ENCODE assay signal across 8 cellular contexts in the genomic region with DNA sequence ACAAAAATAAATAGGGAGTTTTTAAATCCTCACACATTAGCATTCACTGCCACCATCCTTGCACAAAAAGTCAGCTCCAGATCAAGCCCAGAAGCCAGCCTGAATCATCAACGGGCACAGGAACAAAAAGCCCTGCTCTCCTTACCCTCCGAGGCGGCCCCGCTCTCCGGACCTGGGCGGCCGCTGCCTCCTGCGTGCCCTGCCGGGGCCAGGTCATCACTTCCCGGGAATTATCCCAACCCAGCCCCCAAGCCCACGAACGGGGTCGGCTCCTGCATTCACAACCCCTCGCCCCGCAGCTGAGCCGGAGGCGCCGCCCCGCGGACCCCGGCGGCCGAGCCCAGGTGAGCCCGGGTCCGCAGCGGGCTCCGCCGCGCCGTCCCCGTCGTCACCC. TPM values are rescaled to one million over a fixed set of nuclear protein-coding genes. Genes with fewer than 3 reads are reported as not detected.
DNase-seq lines count a peak whose midpoint lies in the region; ATAC-seq and TF ChIP-seq lines count a peak whose summit lies in the region.

No MANE protein-coding gene starts in this region.

- no peaks in the 10 kb centered on the region for H3K9me3 ChIP-seq in SU-DHL-6 (ENCODE audit: insufficient read depth, low read length)

- peaks cover 3% of the 10 kb centered on the region for H3K4me1 ChIP-seq in rectal smooth muscle tissue (ENCODE audit: control insufficient read depth, insufficient read depth, low read length)

- H3K27ac ChIP-seq in SU-DHL-6 (ENCODE audit: low read depth, low read length) (no peak overlapping the region; the same call in 1 of the 2 replicates), rectal smooth muscle tissue (ENCODE audit: low read depth, low read length) (peak overlapping the region; percentile 92)

- TF ChIP-seq CTCF in SU-DHL-6 (IDR thresholded peaks at IDR 0.05; ENCODE audit: insufficient read depth, low read length, poor library complexity, severe bottlenecking) (no peak), omental fat pad (IDR thresholded peaks at IDR 0.05) (no peak)

- H2AFZ ChIP-seq in SU-DHL-6 (ENCODE audit: low read depth, low read length, severe bottlenecking): no peak overlapping the region

- H3K4me2 ChIP-seq in SU-DHL-6 (ENCODE audit: low read depth, low read length, poor library complexity, severe bottlenecking): peak overlapping the region; percentile 76

- H4K20me1 ChIP-seq in SU-DHL-6 (ENCODE audit: low read depth, low read length): 0 out of 2 replicates have a peak, but pooled peaks cover 6% of the 10 kb centered on the region

- peaks cover 22% of the 10 kb centered on the region; the same call in 1 of the 2 replicates for H3F3A ChIP-seq in SU-DHL-6 (ENCODE audit: insufficient read depth)

- H3K27me3 ChIP-seq in SU-DHL-6 (ENCODE audit: low read length) (no peaks in the 10 kb centered on the region), rectal smooth muscle tissue (ENCODE audit: control insufficient read depth, insufficient read depth, low read length) (no peaks in the 10 kb centered on the region)

- H3K79me2 ChIP-seq in SU-DHL-6 (ENCODE audit: insufficient read depth, low read length): peaks cover 24% of the 10 kb centered on the region

- no peaks in the 10 kb centered on the region for H3K9me2 ChIP-seq in SU-DHL-6 (replicated peaks; ENCODE audit: insufficient read depth, low read length)

- peak overlapping the region; percentile 90 for H3K4me3 ChIP-seq in SU-DHL-6 (ENCODE audit: insufficient read depth, low read length, poor library complexity, severe bottlenecking)
- peak overlapping the region; percentile 79 for H3K4me3 ChIP-seq in rectal smooth muscle tissue (ENCODE audit: low read length)

- DNase-seq in DMS 273 (lab: John Stamatoyannopoulos, UW; ENCODE audit: unreplicated experiment): peak; percentile 61
- no peak for DNase-seq in DMS 273 treated with DMSO at 0.1 percent for 48 hours (lab: John Stamatoyannopoulos, UW)
- peak; percentile 33 for DNase-seq in fibroblast of peridontal ligament (ENCODE audit: extremely low read depth)
- no peak for DNase-seq in effector CD8-positive, alpha-beta T cell (lab: John Stamatoyannopoulos, UW)
- DNase-seq in omental fat pad (ENCODE audit: low spot score): no peak

- peak overlapping the region; percentile 84 for H3K9ac ChIP-seq in SU-DHL-6 (ENCODE audit: low read length)
- H3K9ac ChIP-seq in rectal smooth muscle tissue (ENCODE audit: low read length): peak overlapping the region; percentile 71

- H3K36me3 ChIP-seq in SU-DHL-6 (ENCODE audit: low read length) (no peaks in the 10 kb centered on the region), rectal smooth muscle tissue (ENCODE audit: control insufficient read depth, insufficient read depth, low read length) (peaks cover 17% of the 10 kb centered on the region)

- ATAC-seq in HG02623 (IDR thresholded peaks at IDR 0.05; ENCODE audit: unreplicated experiment) (no peak), omental fat pad (ENCODE audit: low FRiP score) (no peak)

RNA-seq across cellular contexts. Expression of a gene that starts 0.8 kb away (rescaled TPM):
- 100 to 1,000 TPM in 3 of 4 donors, 10 to 100 TPM in 1; 67.5 to 669 (median 116) TPM for total RNA-seq in omental fat pad

RNA-seq across cellular contexts. Expression of a gene that starts 12.0 kb away (rescaled TPM):
- total RNA-seq in omental fat pad: 10 to 100 TPM; 32.9 to 58.1 (median 46.8) TPM

RNA-seq across cellular contexts. Expression of a gene that starts 21.5 kb away (rescaled TPM):
- total RNA-seq in omental fat pad: 10 to 100 TPM; 47.0 to 77.6 (median 59.0) TPM

RNA-seq across cellular contexts. Expression of a gene that starts 42.3 kb away (rescaled TPM):
- total RNA-seq in omental fat pad: not detected

RNA-seq across cellular contexts. Expression of a gene that starts 54.4 kb away (rescaled TPM):
- total RNA-seq in omental fat pad: 100 to 1,000 TPM; 194 to 357 (median 322) TPM

Comparison
In these comparisons a context has a peak if more than half of its experiments do, and no peak if none do; other contexts are left out.
1. DNase-seq: peak in DMS 273 (single experiment) and fibroblast of peridontal ligament (single experiment); none in DMS 273 treated with DMSO at 0.1 percent for 48 hours (single experiment), effector CD8-positive, alpha-beta T cell (single experiment) and omental fat pad (single experiment).